Comparison of ENCODE assay signal across 11 cellular contexts in the genomic region with DNA sequence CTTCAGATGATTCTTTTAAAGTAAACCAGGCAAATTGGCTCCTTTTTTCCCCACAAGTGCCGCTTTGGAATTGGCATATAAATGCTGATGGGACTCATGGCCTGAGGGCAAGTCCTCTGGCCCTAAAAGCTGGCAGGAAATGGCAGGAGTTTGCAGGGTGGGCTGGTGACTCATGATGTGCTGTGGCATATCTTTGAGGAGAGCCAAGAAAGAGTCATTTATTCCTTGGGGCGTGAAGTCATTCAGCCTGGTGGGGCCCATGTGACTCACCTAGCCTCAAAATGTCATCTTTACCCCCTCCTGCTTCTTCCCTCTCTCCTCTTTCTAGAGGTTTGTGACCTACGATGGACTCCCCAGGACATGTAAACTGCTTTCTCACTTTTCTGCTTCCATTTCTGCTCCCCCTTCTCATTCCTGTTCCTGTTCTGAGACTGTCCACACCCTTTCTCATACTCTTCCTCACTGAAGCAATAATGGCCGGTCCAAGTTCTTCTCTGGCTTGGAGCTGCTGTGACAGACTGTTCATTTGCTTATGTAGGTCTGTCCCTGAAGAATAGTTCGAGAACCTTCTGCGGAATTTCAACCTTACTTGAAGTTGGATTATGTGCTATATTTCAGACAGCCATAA.
DNase-seq lines count a peak whose midpoint lies in the region; ATAC-seq and TF ChIP-seq lines count a peak whose summit lies in the region.
"Had no signal": no experiment of that assay in that cellular context is flagged by ENCODE, and none has a peak within 500 bp of the region (broad histone marks: within the 10 kb centered on the region; RNA-seq: fewer than 3 reads in every experiment).

No MANE protein-coding gene starts in this region.

- H3K36me3 Mint-ChIP-seq in HFFc6 (ENCODE audit: low read depth): peaks cover 18% of the 10 kb centered on the region
- H3K36me3 Mint-ChIP-seq in CD4-positive, alpha-beta T cell (ENCODE audit: low read depth): no peaks in the 10 kb centered on the region

- CTCF ChIA-PET in A673 (lab: Charles Lee): no interaction called here
- CTCF ChIA-PET in CD4-positive, alpha-beta T cell (lab: Charles Lee): no interaction called here

- DNase-seq in A673 (ENCODE audit: low spot score) (peak; percentile 12), HFFc6 (peak; percentile 95), UCSD-AML1 (lab: John Stamatoyannopoulos, UW; ENCODE audit: unreplicated experiment) (peak; percentile 12), iPS DF 19.7 (ENCODE audit: low read depth, low spot score) (peak; percentile 35), NCI-H2171 treated with DMSO at 0.1 percent for 48 hours (lab: John Stamatoyannopoulos, UW) (no peak), right lobe of liver (no peak), NCI-H187 (lab: John Stamatoyannopoulos, UW) (no peak)
- DNase-seq in CD4-positive, alpha-beta T cell: no peak
- DNase-seq: anterior cingulate cortex, MM.1S, upper lobe of left lung had no signal

- H3K4me1 ChIP-seq in A673 (ENCODE audit: insufficient read depth, low read length, poor library complexity, severe bottlenecking) (no peaks in the 10 kb centered on the region), right lobe of liver (no peaks in the 10 kb centered on the region)
- H3K4me1 ChIP-seq: upper lobe of left lung had no signal

- H3K27ac ChIP-seq in A673 (ENCODE audit: low read depth, low read length, poor library complexity, severe bottlenecking): no peak overlapping the region
- H3K27ac ChIP-seq in right lobe of liver: no peak overlapping the region
- H3K27ac ChIP-seq in CD4-positive, alpha-beta T cell (ENCODE audit: low read depth, low read length): no peak overlapping the region
- H3K27ac ChIP-seq: upper lobe of left lung had no signal

- H3K27me3 Mint-ChIP-seq in HFFc6 (ENCODE audit: insufficient read depth): no peaks in the 10 kb centered on the region
- H3K27me3 Mint-ChIP-seq in CD4-positive, alpha-beta T cell: peaks cover 6% of the 10 kb centered on the region

- no peak for TF ChIP-seq POLR2A in right lobe of liver (IDR thresholded peaks at IDR 0.05)

- H3K36me3 ChIP-seq in A673 (ENCODE audit: insufficient read depth, low read length, poor library complexity, severe bottlenecking) (no peaks in the 10 kb centered on the region), right lobe of liver (no peaks in the 10 kb centered on the region)
- H3K36me3 ChIP-seq: upper lobe of left lung had no signal

- WGBS in right lobe of liver (ENCODE audit: insufficient coverage, low coverage, low lambda C conversion rate, missing lambda C conversion rate): 54% methylated on average over 6 of the region's 6 CpGs

- H3K27me3 ChIP-seq in A673 (replicated peaks; ENCODE audit: insufficient read depth, low read depth, low read length, poor library complexity) (no peaks in the 10 kb centered on the region), right lobe of liver (no peaks in the 10 kb centered on the region)
- H3K27me3 ChIP-seq in CD4-positive, alpha-beta T cell (ENCODE audit: control insufficient read depth, insufficient read depth, low read length): peaks cover 4% of the 10 kb centered on the region
- H3K27me3 ChIP-seq: upper lobe of left lung had no signal

- peak overlapping the region; percentile 93 for H3K27ac Mint-ChIP-seq in HFFc6
- no peak overlapping the region for H3K27ac Mint-ChIP-seq in CD4-positive, alpha-beta T cell

- intact Hi-C loops in A673 (cut with micrococcal nuclease; ENCODE audit: unreplicated experiment) (no loop called here), right lobe of liver (cut with DNase I) (no loop called here)
- intact Hi-C loops in CD4-positive, alpha-beta T cell (cut with DNase I, micrococcal nuclease): no loop called here

- TF ChIP-seq CTCF in A673 (conservative IDR thresholded peaks at IDR 0.05; ENCODE audit: low read depth, low read length): no peak
- TF ChIP-seq CTCF in HFFc6 (IDR thresholded peaks at IDR 0.05): no peak
- TF ChIP-seq CTCF in right lobe of liver (IDR thresholded peaks at IDR 0.05): no peak
- TF ChIP-seq CTCF in CD4-positive, alpha-beta T cell (IDR thresholded peaks at IDR 0.05): no peak

- peaks cover 41% of the 10 kb centered on the region for H3K4me1 Mint-ChIP-seq in HFFc6 (ENCODE audit: low read depth)
- no peaks in the 10 kb centered on the region for H3K4me1 Mint-ChIP-seq in CD4-positive, alpha-beta T cell (ENCODE audit: low read depth)

- no peak for ATAC-seq in right lobe of liver
- ATAC-seq in CD4-positive, alpha-beta T cell (ENCODE audit: poor library complexity): no peak

- H3K9me3 Mint-ChIP-seq in HFFc6: peaks cover 17% of the 10 kb centered on the region
- H3K9me3 Mint-ChIP-seq in CD4-positive, alpha-beta T cell: peaks cover 3% of the 10 kb centered on the region

- H3K9me3 ChIP-seq in A673 (ENCODE audit: low read depth, low read length, poor library complexity, severe bottlenecking) (no peaks in the 10 kb centered on the region), right lobe of liver (peaks cover 0 to 3% (median 0%) of the 10 kb centered on the region in 4 donors)
- peaks cover 5% of the 10 kb centered on the region for H3K9me3 ChIP-seq in CD4-positive, alpha-beta T cell (ENCODE audit: control insufficient read depth, low read length)
- H3K9me3 ChIP-seq: upper lobe of left lung had no signal

- H3K4me3 ChIP-seq in A673 (ENCODE audit: low read depth, low read length, poor library complexity, severe bottlenecking) (no peak overlapping the region), right lobe of liver (no peak overlapping the region)
- H3K4me3 ChIP-seq: upper lobe of left lung had no signal

- H3K4me3 Mint-ChIP-seq in HFFc6: peak overlapping the region; percentile 63
- H3K4me3 Mint-ChIP-seq in CD4-positive, alpha-beta T cell: no peak overlapping the region

- POLR2A ChIA-PET in A673 (lab: Charles Lee; ENCODE audit: low non-redundant PET): no interaction called here
- POLR2A ChIA-PET in CD4-positive, alpha-beta T cell (lab: Charles Lee): no interaction called here

- BruUV-seq in A673 (replicated peaks; lab: Mats Ljungman, UMichigan): no TSS peak

Comparison
In these comparisons a context has a peak if more than half of its experiments do, and no peak if none do; other contexts are left out.
1. DNase-seq: peak in A673 (single experiment), HFFc6 (single experiment), UCSD-AML1 (single experiment) and iPS DF 19.7 (single experiment); none in NCI-H2171 treated with DMSO at 0.1 percent for 48 hours (single experiment), right lobe of liver (0 of 3), NCI-H187 (0 of 2) and CD4-positive, alpha-beta T cell (0 of 10).